8 cellular contexts compared by ENCODE assay signal in the genomic region with DNA sequence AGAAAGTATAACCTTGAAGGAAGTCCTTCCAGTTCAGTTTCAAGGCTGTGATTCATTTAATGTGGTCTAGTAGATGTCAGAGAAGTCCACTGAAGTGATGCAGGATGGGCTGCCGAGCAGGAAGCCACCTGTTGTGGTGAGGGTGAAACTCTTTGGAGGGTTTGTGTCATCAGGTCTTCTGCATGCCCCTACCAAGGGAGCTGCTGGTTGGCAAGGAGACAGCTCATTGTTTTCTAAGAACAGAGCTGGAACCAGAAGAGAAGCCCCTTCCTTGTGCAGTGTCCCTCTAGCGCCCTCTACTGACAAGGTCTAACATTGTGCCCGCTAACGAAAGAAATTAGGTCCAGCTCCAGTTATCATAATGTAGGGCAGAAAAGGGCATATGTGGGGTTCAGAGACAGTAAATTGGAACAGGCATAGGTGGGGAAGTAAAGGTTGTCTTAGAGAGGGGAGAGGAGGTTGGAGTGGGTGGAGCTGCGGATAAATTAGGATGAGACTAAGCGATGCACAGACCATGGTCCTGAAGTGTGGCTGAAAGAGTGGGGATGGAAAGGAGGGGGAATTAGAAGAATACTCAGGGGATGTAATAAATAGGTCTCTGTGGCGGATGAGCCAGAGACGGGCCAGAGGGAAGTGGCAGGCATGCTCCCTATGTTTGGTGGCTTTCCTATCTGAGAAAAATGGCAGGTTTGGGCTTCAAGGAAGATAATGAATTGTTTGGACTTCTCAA.
DNase-seq lines count a peak whose midpoint lies in the region; ATAC-seq, FAIRE-seq and TF ChIP-seq lines count a peak whose summit lies in the region.

No MANE protein-coding gene starts in this region.

- intact Hi-C loops in activated naive CD4-positive, alpha-beta T cell treated with anti-CD3 and anti-CD28 coated beads for 36 hours (cut with micrococcal nuclease) = loop anchor here (10.0 kb wide), 2 partner anchors 307 to 547 kb away; a partner anchor contains a TSS
- intact Hi-C loops in thyroid gland (cut with DNase I) = loop anchor here (5.0 kb wide), 1 partner anchor 185 kb away; no protein-coding TSS in a partner anchor

- in situ Hi-C loops in brain microvascular endothelial cell (cut with HindIII; ENCODE audit: low pct_ligation_motif_present, low sequenced_read_pairs) = no loop called here

- H3K36me3 ChIP-seq in brain microvascular endothelial cell (replicated peaks) (no peaks in the 10 kb centered on the region), thyroid gland (no peaks in the 10 kb centered on the region)

- WGBS in thyroid gland, 2 donors = 20 to 21% methylated on average over 8 of the region's 8 CpGs

- TF ChIP-seq POLR2A in thyroid gland (IDR thresholded peaks at IDR 0.05) = no peak

- H3K27me3 ChIP-seq in brain microvascular endothelial cell (replicated peaks) (no peaks in the 10 kb centered on the region), thyroid gland (no peaks in the 10 kb centered on the region)

- peak; percentile 33 for TF ChIP-seq CTCF in brain microvascular endothelial cell (IDR thresholded peaks at IDR 0.05; ENCODE audit: low read depth, low read length, missing control alignments)
- peak; percentile 71 to 95 (median 87) for TF ChIP-seq CTCF in thyroid gland (IDR thresholded peaks at IDR 0.05)

- ATAC-seq in GM21619 (IDR thresholded peaks at IDR 0.05; ENCODE audit: unreplicated experiment) (peak; percentile 99), left lobe of liver (peak; percentile 25)

- peaks cover 2% of the 10 kb centered on the region for H3K4me1 Mint-ChIP-seq in activated naive CD4-positive, alpha-beta T cell treated with anti-CD3 and anti-CD28 coated beads for 36 hours (ENCODE audit: low read depth)

- H3K4me1 ChIP-seq in thyroid gland = peaks cover 0 to 3% of the 10 kb centered on the region in 2 donors

- no peak for FAIRE-seq in HTR-8/SVneo (lab: Jason Lieb, UNC)

- no peaks in the 10 kb centered on the region for H3K36me3 Mint-ChIP-seq in activated naive CD4-positive, alpha-beta T cell treated with anti-CD3 and anti-CD28 coated beads for 36 hours (ENCODE audit: low read depth)

- H3K4me3 Mint-ChIP-seq in activated naive CD4-positive, alpha-beta T cell treated with anti-CD3 and anti-CD28 coated beads for 36 hours = no peak overlapping the region

- H3K4me3 ChIP-seq in brain microvascular endothelial cell (ENCODE audit: low read depth, low read length) (no peak overlapping the region), thyroid gland (replicated peaks in 1 of 3) (no peak overlapping the region)

- H3K9me3 ChIP-seq in thyroid gland = no peaks in the 10 kb centered on the region

- DNase-seq in activated naive CD4-positive, alpha-beta T cell treated with anti-CD3 and anti-CD28 coated beads for 36 hours = peak; percentile 49
- DNase-seq in activated naive CD4-positive, alpha-beta T cell treated with Interleukin-2 at 50 U/mL for 16 hours = no peak
- DNase-seq in HTR-8/SVneo (ENCODE audit: insufficient read length, low spot score) (peak; percentile 9), NOMO-1 treated with dmso at 0.1 percent for 144 hours (lab: John Stamatoyannopoulos, UW; ENCODE audit: unreplicated experiment) (peak; percentile 19), brain microvascular endothelial cell (peak; percentile 2), left lobe of liver (ENCODE audit: low spot score) (no peak), thyroid gland (peak; percentile 71 to 73)

- H3K9me3 Mint-ChIP-seq in activated naive CD4-positive, alpha-beta T cell treated with anti-CD3 and anti-CD28 coated beads for 36 hours = no peaks in the 10 kb centered on the region

- peaks cover 10% of the 10 kb centered on the region for H3K27me3 Mint-ChIP-seq in activated naive CD4-positive, alpha-beta T cell treated with anti-CD3 and anti-CD28 coated beads for 36 hours (ENCODE audit: low read depth)

- no peak overlapping the region for H3K27ac Mint-ChIP-seq in activated naive CD4-positive, alpha-beta T cell treated with anti-CD3 and anti-CD28 coated beads for 36 hours

- no peak overlapping the region for H3K27ac ChIP-seq in brain microvascular endothelial cell
- no peak overlapping the region for H3K27ac ChIP-seq in thyroid gland

- CTCF ChIA-PET in activated naive CD4-positive, alpha-beta T cell treated with anti-CD3 and anti-CD28 coated beads for 36 hours (lab: Charles Lee) = interaction anchor here (0.6 to 1.3 kb wide), 3 partner anchors 16 to 96 kb away, joined by 3 to 5 read pairs (median 3); no protein-coding TSS in a partner anchor

Comparison
In these comparisons a context has a peak if more than half of its experiments do, and no peak if none do; other contexts are left out.
1. DNase-seq: peak in activated naive CD4-positive, alpha-beta T cell treated with anti-CD3 and anti-CD28 coated beads for 36 hours (single experiment), HTR-8/SVneo (single experiment), NOMO-1 treated with dmso at 0.1 percent for 144 hours (single experiment), brain microvascular endothelial cell (single experiment) and thyroid gland (2 of 2); none in activated naive CD4-positive, alpha-beta T cell treated with Interleukin-2 at 50 U/mL for 16 hours (single experiment) and left lobe of liver (single experiment).